ENCODE assay signal across 1 cellular context in genomic region chr1:54407201-54407956, GRCh38.
TF ChIP-seq lines count a peak whose summit lies in the region.

No MANE protein-coding gene starts in this region.

TF ChIP-seq in GM12878, 131 proteins besides CTCF, POLR2A, EP300 and RAD21 (continued from another document and continues in another):
- TF ChIP-seq E4F1 (IDR thresholded peaks at IDR 0.05; ENCODE audit: borderline replicate concordance, partially characterized antibody) (no peak), PML (IDR thresholded peaks at IDR 0.05; ENCODE audit: low read length) (peak; percentile 71; the same call in 1 of the 2 replicates), PRDM15 (CRISPR knock-in tag; IDR thresholded peaks at IDR 0.05) (no peak), USF2 (IDR thresholded peaks at IDR 0.05; ENCODE audit: borderline replicate concordance, low read depth, low read length) (no peak), SKIL (IDR thresholded peaks at IDR 0.05; ENCODE audit: low read depth, poor library complexity, severe bottlenecking) (peak; percentile 64), RAD51 (IDR thresholded peaks at IDR 0.05) (no peak), MLLT1 (IDR thresholded peaks at IDR 0.05) (peak; percentile 95), DPF2 (IDR thresholded peaks at IDR 0.05) (no peak), ZNF207 (IDR thresholded peaks at IDR 0.05; ENCODE audit: borderline replicate concordance) (no peak), HDAC6 (IDR thresholded peaks at IDR 0.05; ENCODE audit: unreplicated experiment) (no peak), POLR2AphosphoS5 (IDR thresholded peaks at IDR 0.05; ENCODE audit: low read length) (0 out of 2 replicates have a peak, but pooled peaks have one; percentile 46), LARP7 (IDR thresholded peaks at IDR 0.05) (no peak), TARDBP (IDR thresholded peaks at IDR 0.05; ENCODE audit: borderline replicate concordance) (no peak), NKRF (conservative IDR thresholded peaks at IDR 0.05) (0 out of 2 replicates have a peak, but pooled peaks have one; percentile 45), ZBTB40 (IDR thresholded peaks at IDR 0.05; ENCODE audit: borderline replicate concordance) (peak; percentile 91), HDAC2 (IDR thresholded peaks at IDR 0.05) (no peak), CBX3 (IDR thresholded peaks at IDR 0.05; ENCODE audit: borderline replicate concordance, low read depth) (no peak), TBL1XR1 (IDR thresholded peaks at IDR 0.05; ENCODE audit: low read depth, low read length) (peak; percentile 51; the same call in 1 of the 2 replicates), SRF (IDR thresholded peaks at IDR 0.05; ENCODE audit: low read depth in 2 of 2, low read length in 2 of 2) (no peak), RELA (IDR thresholded peaks at IDR 0.05; ENCODE audit: borderline replicate concordance, partially characterized antibody) (no peak), BRCA1 (IDR thresholded peaks at IDR 0.05; ENCODE audit: low read depth, low read length) (no peak), ZNF622 (IDR thresholded peaks at IDR 0.05) (no peak), POU2F2 (IDR thresholded peaks at IDR 0.05; ENCODE audit: borderline replicate concordance, low read depth, low read length) (no peak), IRF5 (IDR thresholded peaks at IDR 0.05; ENCODE audit: borderline replicate concordance) (no peak), NR2C2 (IDR thresholded peaks at IDR 0.05; ENCODE audit: borderline replicate concordance, control insufficient read depth, insufficient read length, low read depth) (no peak), RB1 (IDR thresholded peaks at IDR 0.05; ENCODE audit: borderline replicate concordance) (no peak), ZNF384 (IDR thresholded peaks at IDR 0.05; ENCODE audit: borderline replicate concordance, low read depth, low read length) (peak; percentile 100), YBX1 (IDR thresholded peaks at IDR 0.05) (no peak), IKZF1 (conservative IDR thresholded peaks at IDR 0.05) (peak; percentile 26; the same call in 1 of the 2 replicates), FOXK2 (IDR thresholded peaks at IDR 0.05) (no peak), SMARCA5 (IDR thresholded peaks at IDR 0.05) (0 out of 2 replicates have a peak, but pooled peaks have one; percentile 16), PKNOX1 (IDR thresholded peaks at IDR 0.05) (peak; percentile 59; the same call in 1 of the 2 replicates), BCL3 (IDR thresholded peaks at IDR 0.05; ENCODE audit: borderline replicate concordance, insufficient read depth, low read depth, low read length, poor library complexity, severe bottlenecking) (no peak), CREM (IDR thresholded peaks at IDR 0.05; ENCODE audit: low read depth) (no peak), PAX5 (IDR thresholded peaks at IDR 0.05; ENCODE audit: borderline replicate concordance, low read depth, low read length) (no peak), EGR1 (IDR thresholded peaks at IDR 0.05; ENCODE audit: borderline replicate concordance in 1 of 2, low read depth in 2 of 2, low read length in 2 of 2) (no peak), NR2F1 (conservative IDR thresholded peaks at IDR 0.05) (no peak), STAT3 (IDR thresholded peaks at IDR 0.05; ENCODE audit: low read depth, low read length) (no peak)
